Comparison of ENCODE assay signal across 1 cellular context in the genomic region with DNA sequence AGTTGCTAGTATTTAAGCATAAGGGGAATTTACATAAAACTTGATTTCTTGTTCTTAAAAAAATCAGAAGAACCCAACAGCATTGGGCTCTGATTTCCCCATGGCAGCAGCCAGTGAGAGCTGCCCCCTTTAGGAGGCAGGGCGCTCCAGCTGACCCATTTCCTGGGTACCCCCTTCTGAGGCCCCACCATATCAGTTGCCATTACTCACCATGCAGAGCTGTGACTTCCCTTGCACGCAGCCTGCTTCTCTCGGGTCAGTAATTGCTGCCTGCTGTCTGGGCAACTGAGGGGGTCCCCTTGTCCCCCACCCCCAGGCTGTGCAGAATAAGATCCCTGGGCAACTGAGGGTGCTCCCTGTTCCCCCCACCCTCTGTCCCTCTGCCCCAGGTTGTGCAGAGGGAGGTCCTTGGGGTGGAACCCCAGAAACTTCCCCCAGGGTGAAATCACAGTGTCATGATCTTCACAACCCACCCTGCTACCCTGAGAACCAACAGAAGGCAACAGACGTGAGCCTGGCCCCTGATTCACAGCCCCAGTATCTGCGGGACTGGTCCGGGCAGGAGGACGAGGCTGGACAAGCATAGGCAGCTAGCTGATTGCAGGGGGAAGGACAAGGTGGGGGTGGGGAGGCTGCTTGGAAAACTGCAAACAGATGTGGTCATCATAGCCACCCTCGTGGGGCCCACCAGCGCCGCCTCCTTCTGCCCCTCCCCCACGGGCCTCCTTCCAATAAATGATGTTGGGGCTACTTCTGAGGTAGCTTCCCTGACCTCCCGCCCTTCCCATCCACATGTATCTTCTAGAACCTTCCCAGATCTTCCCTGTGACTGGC.
TF ChIP-seq lines count a peak whose summit lies in the region.

No MANE protein-coding gene starts in this region.

TF ChIP-seq in HepG2, 621 proteins besides CTCF, POLR2A, EP300 and RAD21 (continues in another document):
- TF ChIP-seq SOX6 (IDR thresholded peaks at IDR 0.05): no peak
- no peak; the same call in 1 of the 2 replicates for TF ChIP-seq SOX6 (CRISPR knock-in tag; IDR thresholded peaks at IDR 0.05)
- no peak for TF ChIP-seq ZSCAN29 (CRISPR knock-in tag; conservative IDR thresholded peaks at IDR 0.05)
- TF ChIP-seq HES4 (CRISPR knock-in tag; IDR thresholded peaks at IDR 0.05; ENCODE audit: borderline replicate concordance): no peak
- TF ChIP-seq FOSL2 (CRISPR knock-in tag; IDR thresholded peaks at IDR 0.05): peak; percentile 42; the same call in 1 of the 2 replicates
- TF ChIP-seq, protein P1, sequence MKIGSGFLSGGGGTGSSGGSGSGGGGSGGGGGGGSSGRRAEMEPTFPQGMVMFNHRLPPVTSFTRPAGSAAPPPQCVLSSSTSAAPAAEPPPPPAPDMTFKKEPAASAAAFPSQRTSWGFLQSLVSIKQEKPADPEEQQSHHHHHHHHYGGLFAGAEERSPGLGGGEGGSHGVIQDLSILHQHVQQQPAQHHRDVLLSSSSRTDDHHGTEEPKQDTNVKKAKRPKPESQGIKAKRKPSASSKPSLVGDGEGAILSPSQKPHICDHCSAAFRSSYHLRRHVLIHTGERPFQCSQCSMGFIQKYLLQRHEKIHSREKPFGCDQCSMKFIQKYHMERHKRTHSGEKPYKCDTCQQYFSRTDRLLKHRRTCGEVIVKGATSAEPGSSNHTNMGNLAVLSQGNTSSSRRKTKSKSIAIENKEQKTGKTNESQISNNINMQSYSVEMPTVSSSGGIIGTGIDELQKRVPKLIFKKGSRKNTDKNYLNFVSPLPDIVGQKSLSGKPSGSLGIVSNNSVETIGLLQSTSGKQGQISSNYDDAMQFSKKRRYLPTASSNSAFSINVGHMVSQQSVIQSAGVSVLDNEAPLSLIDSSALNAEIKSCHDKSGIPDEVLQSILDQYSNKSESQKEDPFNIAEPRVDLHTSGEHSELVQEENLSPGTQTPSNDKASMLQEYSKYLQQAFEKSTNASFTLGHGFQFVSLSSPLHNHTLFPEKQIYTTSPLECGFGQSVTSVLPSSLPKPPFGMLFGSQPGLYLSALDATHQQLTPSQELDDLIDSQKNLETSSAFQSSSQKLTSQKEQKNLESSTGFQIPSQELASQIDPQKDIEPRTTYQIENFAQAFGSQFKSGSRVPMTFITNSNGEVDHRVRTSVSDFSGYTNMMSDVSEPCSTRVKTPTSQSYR (CRISPR knock-in tag; IDR thresholded peaks at IDR 0.05; ENCODE audit: borderline replicate concordance): peak; percentile 92
- TF ChIP-seq, protein P2, sequence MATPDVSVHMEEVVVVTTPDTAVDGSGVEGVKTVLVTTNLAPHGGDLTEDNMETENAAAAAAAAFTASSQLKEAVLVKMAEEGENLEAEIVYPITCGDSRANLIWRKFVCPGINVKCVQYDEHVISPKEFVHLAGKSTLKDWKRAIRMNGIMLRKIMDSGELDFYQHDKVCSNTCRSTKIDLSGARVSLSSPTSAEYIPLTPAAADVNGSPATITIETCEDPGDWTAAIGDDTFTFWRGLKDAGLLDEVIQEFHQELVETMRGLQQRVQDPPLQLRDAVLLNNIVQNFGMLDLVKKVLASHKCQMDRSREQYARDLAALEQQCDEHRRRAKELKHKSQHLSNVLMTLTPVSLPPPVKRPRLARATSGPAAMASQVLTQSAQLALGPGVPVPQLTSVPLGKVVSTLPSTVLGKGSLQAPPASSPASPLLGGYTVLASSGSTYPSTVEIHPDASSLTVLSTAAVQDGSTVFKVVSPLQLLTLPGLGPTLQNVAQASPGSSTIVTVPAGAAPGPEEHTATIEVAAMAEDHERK (CRISPR knock-in tag; IDR thresholded peaks at IDR 0.05; ENCODE audit: low read depth): no peak
- TF ChIP-seq ATF7 (IDR thresholded peaks at IDR 0.05): no peak
- 0 out of 2 replicates have a peak, but pooled peaks have one; percentile 38 for TF ChIP-seq ATF7 (CRISPR knock-in tag; IDR thresholded peaks at IDR 0.05)
- TF ChIP-seq, protein P3, sequence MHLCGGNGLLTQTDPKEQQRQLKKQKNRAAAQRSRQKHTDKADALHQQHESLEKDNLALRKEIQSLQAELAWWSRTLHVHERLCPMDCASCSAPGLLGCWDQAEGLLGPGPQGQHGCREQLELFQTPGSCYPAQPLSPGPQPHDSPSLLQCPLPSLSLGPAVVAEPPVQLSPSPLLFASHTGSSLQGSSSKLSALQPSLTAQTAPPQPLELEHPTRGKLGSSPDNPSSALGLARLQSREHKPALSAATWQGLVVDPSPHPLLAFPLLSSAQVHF (CRISPR knock-in tag; IDR thresholded peaks at IDR 0.05): no peak
- TF ChIP-seq, protein P4, sequence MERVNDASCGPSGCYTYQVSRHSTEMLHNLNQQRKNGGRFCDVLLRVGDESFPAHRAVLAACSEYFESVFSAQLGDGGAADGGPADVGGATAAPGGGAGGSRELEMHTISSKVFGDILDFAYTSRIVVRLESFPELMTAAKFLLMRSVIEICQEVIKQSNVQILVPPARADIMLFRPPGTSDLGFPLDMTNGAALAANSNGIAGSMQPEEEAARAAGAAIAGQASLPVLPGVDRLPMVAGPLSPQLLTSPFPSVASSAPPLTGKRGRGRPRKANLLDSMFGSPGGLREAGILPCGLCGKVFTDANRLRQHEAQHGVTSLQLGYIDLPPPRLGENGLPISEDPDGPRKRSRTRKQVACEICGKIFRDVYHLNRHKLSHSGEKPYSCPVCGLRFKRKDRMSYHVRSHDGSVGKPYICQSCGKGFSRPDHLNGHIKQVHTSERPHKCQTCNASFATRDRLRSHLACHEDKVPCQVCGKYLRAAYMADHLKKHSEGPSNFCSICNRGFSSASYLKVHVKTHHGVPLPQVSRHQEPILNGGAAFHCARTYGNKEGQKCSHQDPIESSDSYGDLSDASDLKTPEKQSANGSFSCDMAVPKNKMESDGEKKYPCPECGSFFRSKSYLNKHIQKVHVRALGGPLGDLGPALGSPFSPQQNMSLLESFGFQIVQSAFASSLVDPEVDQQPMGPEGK (CRISPR knock-in tag; IDR thresholded peaks at IDR 0.05): 0 out of 2 replicates have a peak, but pooled peaks have one; percentile 34
- TF ChIP-seq MLLT10 (CRISPR knock-in tag; IDR thresholded peaks at IDR 0.05): no peak
- no peak for TF ChIP-seq MAFG (CRISPR knock-in tag; IDR thresholded peaks at IDR 0.05)
- TF ChIP-seq SP5 (CRISPR knock-in tag; IDR thresholded peaks at IDR 0.05; ENCODE audit: borderline replicate concordance, low read depth): peak; percentile 51; the same call in 1 of the 2 replicates
- no peak for TF ChIP-seq HOXA9 (CRISPR knock-in tag; IDR thresholded peaks at IDR 0.05; ENCODE audit: borderline replicate concordance)
- no peak for TF ChIP-seq ZNF776 (CRISPR knock-in tag; IDR thresholded peaks at IDR 0.05)
- no peak for TF ChIP-seq AHR (CRISPR knock-in tag; IDR thresholded peaks at IDR 0.05)
- no peak for TF ChIP-seq TCF7 (IDR thresholded peaks at IDR 0.05; ENCODE audit: low read depth)
- TF ChIP-seq ZNF12 (CRISPR knock-in tag; IDR thresholded peaks at IDR 0.05): no peak
- no peak for TF ChIP-seq ZNF138 (CRISPR knock-in tag; IDR thresholded peaks at IDR 0.05; ENCODE audit: low read depth)
- TF ChIP-seq MED8 (CRISPR knock-in tag; IDR thresholded peaks at IDR 0.05; ENCODE audit: insufficient replicate concordance): no peak
- TF ChIP-seq, protein P5, sequence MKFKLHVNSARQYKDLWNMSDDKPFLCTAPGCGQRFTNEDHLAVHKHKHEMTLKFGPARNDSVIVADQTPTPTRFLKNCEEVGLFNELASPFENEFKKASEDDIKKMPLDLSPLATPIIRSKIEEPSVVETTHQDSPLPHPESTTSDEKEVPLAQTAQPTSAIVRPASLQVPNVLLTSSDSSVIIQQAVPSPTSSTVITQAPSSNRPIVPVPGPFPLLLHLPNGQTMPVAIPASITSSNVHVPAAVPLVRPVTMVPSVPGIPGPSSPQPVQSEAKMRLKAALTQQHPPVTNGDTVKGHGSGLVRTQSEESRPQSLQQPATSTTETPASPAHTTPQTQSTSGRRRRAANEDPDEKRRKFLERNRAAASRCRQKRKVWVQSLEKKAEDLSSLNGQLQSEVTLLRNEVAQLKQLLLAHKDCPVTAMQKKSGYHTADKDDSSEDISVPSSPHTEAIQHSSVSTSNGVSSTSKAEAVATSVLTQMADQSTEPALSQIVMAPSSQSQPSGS (CRISPR knock-in tag; IDR thresholded peaks at IDR 0.05): 0 out of 2 replicates have a peak, but pooled peaks have one; percentile 27
- TF ChIP-seq KLF6 (CRISPR knock-in tag; IDR thresholded peaks at IDR 0.05): no peak
- TF ChIP-seq, protein P6, sequence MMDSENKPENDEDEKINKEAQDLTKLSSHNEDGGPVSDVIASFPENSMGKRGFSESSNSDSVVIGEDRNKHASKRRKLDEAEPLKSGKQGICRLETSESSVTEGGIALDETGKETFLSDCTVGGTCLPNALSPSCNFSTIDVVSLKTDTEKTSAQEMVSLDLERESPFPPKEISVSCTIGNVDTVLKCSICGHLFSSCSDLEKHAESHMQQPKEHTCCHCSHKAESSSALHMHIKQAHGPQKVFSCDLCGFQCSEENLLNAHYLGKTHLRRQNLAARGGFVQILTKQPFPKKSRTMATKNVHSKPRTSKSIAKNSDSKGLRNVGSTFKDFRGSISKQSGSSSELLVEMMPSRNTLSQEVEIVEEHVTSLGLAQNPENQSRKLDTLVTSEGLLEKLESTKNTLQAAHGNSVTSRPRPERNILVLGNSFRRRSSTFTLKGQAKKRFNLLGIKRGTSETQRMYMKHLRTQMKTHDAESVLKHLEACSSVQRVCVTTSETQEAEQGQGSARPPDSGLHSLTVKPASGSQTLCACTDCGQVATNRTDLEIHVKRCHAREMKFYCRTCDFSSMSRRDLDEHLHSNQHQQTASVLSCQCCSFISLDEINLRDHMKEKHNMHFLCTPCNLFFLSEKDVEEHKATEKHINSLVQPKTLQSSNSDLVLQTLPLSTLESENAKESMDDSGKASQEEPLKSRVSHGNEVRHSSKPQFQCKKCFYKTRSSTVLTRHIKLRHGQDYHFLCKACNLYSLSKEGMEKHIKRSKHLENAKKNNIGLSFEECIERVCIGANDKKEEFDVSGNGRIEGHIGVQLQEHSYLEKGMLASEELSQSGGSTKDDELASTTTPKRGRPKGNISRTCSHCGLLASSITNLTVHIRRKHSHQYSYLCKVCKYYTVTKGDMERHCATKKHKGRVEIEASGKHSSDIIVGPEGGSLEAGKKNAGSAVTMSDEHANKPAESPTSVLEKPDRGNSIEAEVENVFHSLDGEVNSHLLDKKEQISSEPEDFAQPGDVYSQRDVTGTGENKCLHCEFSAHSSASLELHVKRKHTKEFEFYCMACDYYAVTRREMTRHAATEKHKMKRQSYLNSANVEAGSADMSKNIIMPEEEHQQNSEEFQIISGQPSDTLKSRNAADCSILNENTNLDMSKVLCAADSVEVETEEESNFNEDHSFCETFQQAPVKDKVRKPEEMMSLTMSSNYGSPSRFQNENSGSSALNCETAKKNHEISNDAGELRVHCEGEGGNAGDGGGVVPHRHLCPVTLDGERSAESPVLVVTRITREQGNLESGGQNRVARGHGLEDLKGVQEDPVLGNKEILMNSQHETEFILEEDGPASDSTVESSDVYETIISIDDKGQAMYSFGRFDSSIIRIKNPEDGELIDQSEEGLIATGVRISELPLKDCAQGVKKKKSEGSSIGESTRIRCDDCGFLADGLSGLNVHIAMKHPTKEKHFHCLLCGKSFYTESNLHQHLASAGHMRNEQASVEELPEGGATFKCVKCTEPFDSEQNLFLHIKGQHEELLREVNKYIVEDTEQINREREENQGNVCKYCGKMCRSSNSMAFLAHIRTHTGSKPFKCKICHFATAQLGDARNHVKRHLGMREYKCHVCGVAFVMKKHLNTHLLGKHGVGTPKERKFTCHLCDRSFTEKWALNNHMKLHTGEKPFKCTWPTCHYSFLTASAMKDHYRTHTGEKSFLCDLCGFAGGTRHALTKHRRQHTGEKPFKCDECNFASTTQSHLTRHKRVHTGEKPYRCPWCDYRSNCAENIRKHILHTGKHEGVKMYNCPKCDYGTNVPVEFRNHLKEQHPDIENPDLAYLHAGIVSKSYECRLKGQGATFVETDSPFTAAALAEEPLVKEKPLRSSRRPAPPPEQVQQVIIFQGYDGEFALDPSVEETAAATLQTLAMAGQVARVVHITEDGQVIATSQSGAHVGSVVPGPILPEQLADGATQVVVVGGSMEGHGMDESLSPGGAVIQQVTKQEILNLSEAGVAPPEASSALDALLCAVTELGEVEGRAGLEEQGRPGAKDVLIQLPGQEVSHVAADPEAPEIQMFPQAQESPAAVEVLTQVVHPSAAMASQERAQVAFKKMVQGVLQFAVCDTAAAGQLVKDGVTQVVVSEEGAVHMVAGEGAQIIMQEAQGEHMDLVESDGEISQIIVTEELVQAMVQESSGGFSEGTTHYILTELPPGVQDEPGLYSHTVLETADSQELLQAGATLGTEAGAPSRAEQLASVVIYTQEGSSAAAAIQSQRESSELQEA (CRISPR knock-in tag; IDR thresholded peaks at IDR 0.05; ENCODE audit: not compliant biosample characterization): peak; percentile 33
- TF ChIP-seq, protein P7, sequence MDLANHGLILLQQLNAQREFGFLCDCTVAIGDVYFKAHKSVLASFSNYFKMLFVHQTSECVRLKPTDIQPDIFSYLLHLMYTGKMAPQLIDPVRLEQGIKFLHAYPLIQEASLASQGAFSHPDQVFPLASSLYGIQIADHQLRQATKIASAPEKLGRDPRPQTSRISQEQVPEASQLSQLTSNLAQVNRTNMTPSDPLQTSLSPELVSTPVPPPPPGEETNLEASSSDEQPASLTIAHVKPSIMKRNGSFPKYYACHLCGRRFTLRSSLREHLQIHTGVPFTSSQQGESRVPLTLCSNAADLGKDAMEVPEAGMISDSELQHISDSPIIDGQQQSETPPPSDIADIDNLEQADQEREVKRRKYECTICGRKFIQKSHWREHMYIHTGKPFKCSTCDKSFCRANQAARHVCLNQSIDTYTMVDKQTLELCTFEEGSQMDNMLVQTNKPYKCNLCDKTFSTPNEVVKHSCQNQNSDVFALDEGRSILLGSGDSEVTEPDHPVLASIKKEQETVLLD (CRISPR knock-in tag; IDR thresholded peaks at IDR 0.05; ENCODE audit: low read depth): no peak
- peak; percentile 37; the same call in 1 of the 2 replicates for TF ChIP-seq ZMYM4 (CRISPR knock-in tag; IDR thresholded peaks at IDR 0.05)
- no peak for TF ChIP-seq BRCA1 (CRISPR knock-in tag; IDR thresholded peaks at IDR 0.05)
- no peak for TF ChIP-seq CHD4 (IDR thresholded peaks at IDR 0.05; ENCODE audit: borderline replicate concordance, low read length)
- no peak for TF ChIP-seq ELF1 (CRISPR knock-in tag; IDR thresholded peaks at IDR 0.05)
- TF ChIP-seq PTBP1 (IDR thresholded peaks at IDR 0.05; ENCODE audit: low read depth, low read length, poor library complexity, severe bottlenecking): no peak
- no peak for TF ChIP-seq ZNF652 (CRISPR knock-in tag; IDR thresholded peaks at IDR 0.05; ENCODE audit: borderline replicate concordance, low read depth)
- no peak for TF ChIP-seq HOXA5 (CRISPR knock-in tag; IDR thresholded peaks at IDR 0.05)
